22 cellular contexts compared by ENCODE assay signal in the genomic region with DNA sequence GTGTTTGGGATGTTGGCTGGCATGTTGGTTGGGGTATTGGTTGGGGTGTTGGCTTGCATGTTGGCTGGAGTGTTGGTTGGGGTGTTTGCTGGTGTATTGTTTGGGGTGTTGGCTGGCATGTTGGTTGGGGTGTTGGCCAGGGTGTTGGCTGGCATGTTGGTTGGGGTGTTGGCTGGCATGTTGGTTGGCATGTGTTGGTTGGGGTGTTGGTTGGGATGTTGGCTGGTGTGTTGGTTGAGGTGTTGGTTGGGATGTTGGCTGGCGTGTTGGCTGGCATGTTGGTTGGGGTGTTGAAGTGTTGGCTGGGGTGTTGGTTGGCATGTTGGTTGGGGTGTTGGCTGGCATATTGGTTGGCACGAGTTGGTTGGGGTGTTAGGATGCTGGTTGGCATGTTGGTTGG. TPM values are rescaled to one million over a fixed set of nuclear protein-coding genes. Genes with fewer than 3 reads are reported as not detected.
DNase-seq lines count a peak whose midpoint lies in the region; ATAC-seq, FAIRE-seq and TF ChIP-seq lines count a peak whose summit lies in the region.
"Had no signal": no experiment of that assay in that cellular context is flagged by ENCODE, and none has a peak within 500 bp of the region (broad histone marks: within the 10 kb centered on the region; RNA-seq: fewer than 3 reads in every experiment).

No MANE protein-coding gene starts in this region.

- TF ChIP-seq EP300 in A549 (IDR thresholded peaks at IDR 0.05) (no peak), H1 (IDR thresholded peaks at IDR 0.05; ENCODE audit: borderline replicate concordance in 1 of 2, low read depth in 2 of 2, low read length in 2 of 2) (no peak)

- H2AFZ ChIP-seq in H1 (ENCODE audit: low read length) = no peak overlapping the region
- H2AFZ ChIP-seq: GM23248 had no signal

- no peak overlapping the region for H3K4ac ChIP-seq in H1 (replicated peaks; ENCODE audit: insufficient read length, low read depth, low read length)

- H2BK15ac ChIP-seq in H1 (ENCODE audit: low read length) = no peak overlapping the region

- H2BK5ac ChIP-seq in H1 (ENCODE audit: low read depth, low read length) = no peak overlapping the region

- H2AK5ac ChIP-seq in H1 (ENCODE audit: low read depth, low read length) = no peak overlapping the region; the same call in 1 of the 2 replicates

- H3K79me1 ChIP-seq in H1 (ENCODE audit: low read depth, low read length) = no peaks in the 10 kb centered on the region; the same call in 1 of the 2 replicates

- H3K4me3 ChIP-seq in A549 = no peak overlapping the region
- H3K4me3 ChIP-seq in H1 (ENCODE audit: extremely low read depth in 1 of 4, insufficient read depth in 2 of 4, low read depth in 3 of 4, low read length in 4 of 4) = no peak overlapping the region
- H3K4me3 ChIP-seq: BLaER1 treated with 17β-estradiol and CSF1 and Interleukin-3, amounts not matched to agents 10 nM and 100 nM; GM23248 had no signal

- no peaks in the 10 kb centered on the region for H3K36me3 ChIP-seq in H1 (ENCODE audit: control insufficient read depth in 2 of 4, insufficient read depth in 4 of 4, low read length in 3 of 4)
- H3K36me3 ChIP-seq: BE2C had no signal

- H2BK12ac ChIP-seq in H1 (ENCODE audit: low read depth, low read length) = no peak overlapping the region

- H3K23ac ChIP-seq in H1 (ENCODE audit: insufficient read length) = no peak overlapping the region

- POLR2A ChIA-PET in A549 (lab: Yijun Ruan, JAX) (no interaction called here), H1 (lab: Charles Lee; ENCODE audit: partially characterized antibody) (interaction anchor here (0.7 to 1.8 kb wide), 2 partner anchors 10 to 619 kb away, joined by 3 to 8 read pairs; no protein-coding TSS in a partner anchor)

- 85% methylated on average over 2 of the region's 2 CpGs for WGBS in A549 (ENCODE audit: missing lambda C conversion rate)
- WGBS in H1 (ENCODE audit: extremely low coverage in 1 of 2, insufficient coverage in 1 of 2, insufficient read length in 1 of 2, insufficient replicate concordance in 2 of 2, low coverage in 1 of 2, low lambda C conversion rate in 2 of 2, missing lambda C conversion rate in 1 of 2), 2 experiments = 89% methylated on average over 2 of the region's 2 CpGs; no CpG with 5 or more reads in 1 of the 2 experiments

- H3K23me2 ChIP-seq in H1 (ENCODE audit: low read depth, low read length) = peaks cover 21% of the 10 kb centered on the region; the same call in 1 of the 2 replicates

- H3K9ac ChIP-seq in H1 (replicated peaks in 1 of 4; ENCODE audit: extremely low read depth in 1 of 4, low read depth in 3 of 4, low read length in 3 of 4) = 0 out of 7 replicates have a peak overlapping the region, but pooled peaks of 1 of the 4 experiments have one; percentile 5
- H3K9ac ChIP-seq: BLaER1 treated with 17β-estradiol and CSF1 and Interleukin-3, amounts not matched to agents 10 nM and 100 nM; GM23248 had no signal

- no peaks in the 10 kb centered on the region for H3K79me2 ChIP-seq in H1 (ENCODE audit: control insufficient read depth in 1 of 2, insufficient read depth in 2 of 2, low read length in 2 of 2)

- H2BK20ac ChIP-seq in H1 (ENCODE audit: low read length) = no peak overlapping the region

- H3K4me1 ChIP-seq in A549 = peaks cover 26% of the 10 kb centered on the region
- peaks cover 0 to 15% (median 8%) of the 10 kb centered on the region in 4 experiments; a peak in 5 of 7 replicates for H3K4me1 ChIP-seq in H1 (replicated peaks in 1 of 4; ENCODE audit: control insufficient read depth in 3 of 4, insufficient read depth in 4 of 4, low read length in 3 of 4)
- H3K4me1 ChIP-seq: BE2C had no signal

- H3K9me3 ChIP-seq in A549 (0 out of 3 replicates have a peak, but pooled peaks cover 3% of the 10 kb centered on the region), H1 (ENCODE audit: insufficient read depth in 2 of 2, low read depth in 1 of 2, low read length in 1 of 2) (peaks cover 0 to 6% of the 10 kb centered on the region in 2 experiments; a peak in 1 of 4 replicates)
- H3K9me3 ChIP-seq: BE2C had no signal

- no peak overlapping the region for H2BK120ac ChIP-seq in H1 (replicated peaks; ENCODE audit: low read depth, low read length)

- 0 out of 2 replicates have a peak overlapping the region, but pooled peaks have one; percentile 37 for H4K8ac ChIP-seq in H1 (ENCODE audit: extremely low read depth, insufficient read depth, low read length)

- no peak for TF ChIP-seq CTCF in A549 (IDR thresholded peaks at IDR 0.05)
- no peak for TF ChIP-seq CTCF in H1 (IDR thresholded peaks at IDR 0.05; ENCODE audit: control extremely low read depth in 1 of 3, insufficient read depth in 1 of 3, low read depth in 1 of 3, low read length in 3 of 3)

- no peak overlapping the region for H4K91ac ChIP-seq in H1 (replicated peaks; ENCODE audit: insufficient read length, low read length)

- peaks cover 1 to 2% of the 10 kb centered on the region in 2 experiments for H4K20me1 ChIP-seq in H1 (replicated peaks in 1 of 2; ENCODE audit: control insufficient read depth in 1 of 2, insufficient read depth in 2 of 2, low read length in 2 of 2)

- DNase-seq in A549 (ENCODE audit: low read depth in 1 of 2, low spot score in 1 of 2) (no peak), GM12892 (ENCODE audit: insufficient read length) (no peak), H1 (ENCODE audit: low read depth in 1 of 2, low spot score in 2 of 2) (no peak), cerebellum (ENCODE audit: low spot score) (no peak), NAMALWA (ENCODE audit: low spot score) (no peak), substantia nigra (lab: John Stamatoyannopoulos, UW) (no peak)
- DNase-seq: ACHN; AML-193; BE2C; CD4-positive, alpha-beta T cell; CD8-positive, alpha-beta memory T cell; DMS79 treated with DMSO at 0.1 percent for 48 hours; GF-D8; GM23248; H9; HFFc6 had no signal

- H3K56ac ChIP-seq in H1 (replicated peaks; ENCODE audit: insufficient read length, low read depth, low read length) = no peak overlapping the region

- no peak overlapping the region for H3K14ac ChIP-seq in H1 (ENCODE audit: insufficient read length)

- CTCF ChIA-PET in A549 (lab: Yijun Ruan, JAX) = no interaction called here
- CTCF ChIA-PET in H1 (lab: Charles Lee; ENCODE audit: partially characterized antibody) = no interaction called here

- no peak for TF ChIP-seq RAD21 in A549 (conservative IDR thresholded peaks at IDR 0.05 in 1 of 2, IDR thresholded peaks at IDR 0.05 in 1 of 2)
- no peak for TF ChIP-seq RAD21 in H1 (IDR thresholded peaks at IDR 0.05 in 1 of 2, conservative IDR thresholded peaks at IDR 0.05 in 1 of 2; ENCODE audit: low read depth in 2 of 2, low read length in 2 of 2)

- no peak for ATAC-seq in A549
- ATAC-seq: HCT116 had no signal

- peaks cover 23 to 94% (median 72%) of the 10 kb centered on the region in 4 experiments for H3K27me3 ChIP-seq in H1 (replicated peaks in 1 of 4; ENCODE audit: control insufficient read depth in 3 of 4, extremely low read depth in 1 of 4, insufficient read depth in 3 of 4, low read length in 3 of 4)
- H3K27me3 ChIP-seq: BE2C had no signal

- no peak overlapping the region for H3K18ac ChIP-seq in H1 (ENCODE audit: extremely low read depth, low read length)

- H3K27ac ChIP-seq in A549 = no peak overlapping the region
- H3K27ac ChIP-seq in H1 (ENCODE audit: low read depth, low read length) = no peak overlapping the region
- H3K27ac ChIP-seq in substantia nigra (ENCODE audit: low read depth, low read length, poor library complexity, severe bottlenecking) = no peak overlapping the region
- H3K27ac ChIP-seq: BLaER1 treated with 17β-estradiol and CSF1 and Interleukin-3, amounts not matched to agents 10 nM and 100 nM; GM23248 had no signal

- FAIRE-seq in A549 (lab: Jason Lieb, UNC) (no peak), GM12892 (lab: Jason Lieb, UNC) (peak; percentile 66), H1 (lab: Jason Lieb, UNC) (no peak)
- FAIRE-seq: A204.1 had no signal

- no peak overlapping the region for H4K5ac ChIP-seq in H1 (ENCODE audit: insufficient read length, low read depth, low read length)

- no peak overlapping the region for H3K4me2 ChIP-seq in A549
- H3K4me2 ChIP-seq in H1 (ENCODE audit: insufficient read depth in 1 of 2, low read depth in 2 of 2, low read length in 2 of 2) = no peak overlapping the region
- H3K4me2 ChIP-seq: BLaER1 treated with 17β-estradiol and CSF1 and Interleukin-3, amounts not matched to agents 10 nM and 100 nM had no signal

- TF ChIP-seq POLR2A in A549 (IDR thresholded peaks at IDR 0.05; ENCODE audit: low read length) (no peak), GM12892 (IDR thresholded peaks at IDR 0.05; ENCODE audit: low read depth, low read length) (no peak), H1 (IDR thresholded peaks at IDR 0.05; ENCODE audit: control extremely low read depth in 1 of 2, low read depth in 2 of 2, low read length in 2 of 2) (no peak)

RNA-seq across cellular contexts. Expression of gene OTUB1, which starts 24.5 kb away (rescaled TPM):
- polyA plus RNA-seq in A549 (2011; rRNA removed) = 109 and 113 TPM in 2 replicates
- polyA plus RNA-seq in A549 (2012; cell fraction: cytosol; rRNA removed) = 235 and 277 TPM in 2 replicates
- polyA plus RNA-seq in A549 (2012; cell fraction: nucleus; rRNA removed) = 475 and 538 TPM in 2 replicates
- 94.0 to 97.4 TPM (median 95.8 TPM) in 3 replicates for polyA plus RNA-seq in A549 (2017; fragmentation: RNase III; extraction: RNeasy Plus Mini Kit Qiagen cat#74134 plus additional on column Dnase treatment)
- polyA minus RNA-seq in A549 (2011; rRNA and poly(A)+ RNA removed) = 88.6 and 93.5 TPM in 2 replicates
- polyA plus RNA-seq in GM12892 (2012; ENCODE audit: missing spikeins) = 84.1 TPM
- 110 and 112 TPM in 2 replicates for total RNA-seq in H1 (2021; fragmentation: NEBNext Ultra II Directional; extraction: Animal tissue kit (Norgen Biotek cat#: 25700))
- polyA plus RNA-seq in H1 (2011; rRNA removed) = 274 and 348 TPM in 2 replicates
- 214 TPM for polyA plus RNA-seq in H1 (2011; cell fraction: cytosol; rRNA removed)
- 408 TPM for polyA plus RNA-seq in H1 (2011; cell fraction: nucleus; rRNA removed)
- 116 to 162 TPM (median 150 TPM) in 4 replicates for polyA plus RNA-seq in H1 (2012, experiment 1 of 2)
- 177 TPM for polyA plus RNA-seq in H1 (2012, experiment 2 of 2)
- polyA plus RNA-seq in H1 (2013, experiment 1 of 2) = 88.3 TPM
- polyA plus RNA-seq in H1 (2013, experiment 2 of 2) = 81.7 TPM
- 105 and 113 TPM in 2 replicates for polyA minus RNA-seq in H1 (2011; rRNA and poly(A)+ RNA removed)
- 71.3 TPM for polyA minus RNA-seq in H1 (2011; cell fraction: cytosol; rRNA and poly(A)+ RNA removed)
- 57.0 TPM for polyA minus RNA-seq in H1 (2011; cell fraction: nucleus; rRNA and poly(A)+ RNA removed)
- total RNA-seq in cerebellum = 25.1 TPM

RNA-seq across cellular contexts. Expression of gene FLRT1, which starts 24.9 kb away (rescaled TPM):
- polyA plus RNA-seq in A549 (2011; rRNA removed) (0.28 and 0.31 TPM in 2 replicates), A549 (2017; fragmentation: RNase III; extraction: RNeasy Plus Mini Kit Qiagen cat#74134 plus additional on column Dnase treatment) (0.07 to 0.13 TPM (median 0.10 TPM) in 3 replicates), H1 (2011; rRNA removed) (0.14 and 0.20 TPM in 2 replicates)
- polyA plus RNA-seq in A549 (2012; cell fraction: cytosol; rRNA removed) = 0.08 and 0.10 TPM in 2 replicates
- 0.02 and 0.10 TPM in 2 replicates for polyA plus RNA-seq in A549 (2012; cell fraction: nucleus; rRNA removed)
- polyA minus RNA-seq in A549 (2011; rRNA and poly(A)+ RNA removed) = 0.58 and 0.73 TPM in 2 replicates
- 0.06 TPM for polyA plus RNA-seq in GM12892 (2012; ENCODE audit: missing spikeins)
- total RNA-seq in H1 (2021; fragmentation: NEBNext Ultra II Directional; extraction: Animal tissue kit (Norgen Biotek cat#: 25700)) = 0.28 and 0.42 TPM in 2 replicates
- polyA plus RNA-seq in H1 (2011; cell fraction: cytosol; rRNA removed) = 0.10 TPM
- 0.19 TPM for polyA plus RNA-seq in H1 (2011; cell fraction: nucleus; rRNA removed)
- 0.30 to 0.89 TPM (median 0.74 TPM) in 4 replicates for polyA plus RNA-seq in H1 (2012, experiment 1 of 2)
- 0.17 TPM for polyA plus RNA-seq in H1 (2012, experiment 2 of 2)
- 0.61 TPM for polyA plus RNA-seq in H1 (2013, experiment 1 of 2)
- 0.59 TPM for polyA plus RNA-seq in H1 (2013, experiment 2 of 2)
- 0.16 and 0.20 TPM in 2 replicates for polyA minus RNA-seq in H1 (2011; rRNA and poly(A)+ RNA removed)
- polyA minus RNA-seq in H1 (2011; cell fraction: cytosol; rRNA and poly(A)+ RNA removed) = 0.29 TPM
- polyA minus RNA-seq in H1 (2011; cell fraction: nucleus; rRNA and poly(A)+ RNA removed) = not detected
- 3.7 TPM for total RNA-seq in cerebellum
- total RNA-seq: CD4-positive, alpha-beta T cell; CD8-positive, alpha-beta memory T cell; Daoy; G401 had no signal
- polyA plus RNA-seq: CD14-positive monocyte; CD8-positive, alpha-beta memory T cell had no signal

RNA-seq across cellular contexts. Expression of gene COX8A, which starts 36.4 kb away (rescaled TPM):
- polyA plus RNA-seq in A549 (2011; rRNA removed) (312 and 358 TPM in 2 replicates), A549 (2017; fragmentation: RNase III; extraction: RNeasy Plus Mini Kit Qiagen cat#74134 plus additional on column Dnase treatment) (750 to 794 TPM (median 759 TPM) in 3 replicates), H1 (2011; rRNA removed) (1,720 and 2,058 TPM in 2 replicates)
- polyA plus RNA-seq in A549 (2012; cell fraction: cytosol; rRNA removed) = 1,415 and 1,671 TPM in 2 replicates
- 2,004 and 2,028 TPM in 2 replicates for polyA plus RNA-seq in A549 (2012; cell fraction: nucleus; rRNA removed)
- 299 and 328 TPM in 2 replicates for polyA minus RNA-seq in A549 (2011; rRNA and poly(A)+ RNA removed)
- polyA plus RNA-seq in GM12892 (2012; ENCODE audit: missing spikeins) = 284 TPM
- 365 and 413 TPM in 2 replicates for total RNA-seq in H1 (2021; fragmentation: NEBNext Ultra II Directional; extraction: Animal tissue kit (Norgen Biotek cat#: 25700))
- 801 TPM for polyA plus RNA-seq in H1 (2011; cell fraction: cytosol; rRNA removed)
- polyA plus RNA-seq in H1 (2011; cell fraction: nucleus; rRNA removed) = 895 TPM
- polyA plus RNA-seq in H1 (2012, experiment 1 of 2) = 439 to 800 TPM (median 741 TPM) in 4 replicates
- 1,693 TPM for polyA plus RNA-seq in H1 (2012, experiment 2 of 2)
- polyA plus RNA-seq in H1 (2013, experiment 1 of 2) = 891 TPM
- polyA plus RNA-seq in H1 (2013, experiment 2 of 2) = 816 TPM
- polyA minus RNA-seq in H1 (2011; rRNA and poly(A)+ RNA removed) = 145 and 160 TPM in 2 replicates
- polyA minus RNA-seq in H1 (2011; cell fraction: cytosol; rRNA and poly(A)+ RNA removed) = 241 TPM
- 152 TPM for polyA minus RNA-seq in H1 (2011; cell fraction: nucleus; rRNA and poly(A)+ RNA removed)
- total RNA-seq in cerebellum = 204 TPM
